In genomic region chr20:62831361-62831788, GRCh38 we compare ENCODE assay signal across 15 cellular contexts. TPM values are rescaled to one million over a fixed set of nuclear protein-coding genes. Genes with fewer than 3 reads are reported as not detected.
DNase-seq lines count a peak whose midpoint lies in the region; ATAC-seq and TF ChIP-seq lines count a peak whose summit lies in the region.
"Had no signal": no experiment of that assay in that cellular context is flagged by ENCODE, and none has a peak within 500 bp of the region (broad histone marks: within the 10 kb centered on the region; RNA-seq: fewer than 3 reads in every experiment).

No MANE protein-coding gene starts in this region.

- no peak for TF ChIP-seq CTCF in colonic mucosa (IDR thresholded peaks at IDR 0.05)
- no peak for TF ChIP-seq CTCF in mucosa of descending colon (IDR thresholded peaks at IDR 0.05)
- TF ChIP-seq CTCF in upper lobe of right lung (IDR thresholded peaks at IDR 0.05) = no peak

- H3K9me3 ChIP-seq in colonic mucosa (no peaks in the 10 kb centered on the region), mucosa of descending colon (no peaks in the 10 kb centered on the region), upper lobe of right lung (no peaks in the 10 kb centered on the region)

- intact Hi-C loops in Right ventricle myocardium inferior (cut with DNase I) (no loop called here), left cardiac atrium (cut with DNase I) (no loop called here), colonic mucosa (cut with DNase I) (no loop called here), mucosa of descending colon (cut with DNase I, micrococcal nuclease) (no loop called here), upper lobe of right lung (cut with DNase I) (no loop called here)

- DNase-seq in Right ventricle myocardium inferior (ENCODE audit: missing footprints) (peak; percentile 39), left cardiac atrium (no peak), colonic mucosa (peak; percentile 82), mucosa of descending colon (peak in 2 of 3 donors; percentile 79 to 81), upper lobe of right lung (no peak), kidney glomerular epithelial cell (lab: John Stamatoyannopoulos, UW) (no peak), T-helper 2 cell (no peak), NK-92 (lab: John Stamatoyannopoulos, UW; ENCODE audit: unreplicated experiment) (no peak)
- DNase-seq: activated CD4-positive, alpha-beta T cell treated with anti-CD3 and anti-CD28 coated beads, Interleukin-2, amount 50 U/mL, for 4 hours; amniotic stem cell; NCI-H1694; SHP77; stimulated activated naive CD8-positive, alpha-beta T cell treated with anti-CD3 and anti-CD28 coated beads, Interleukin-15, Interleukin-2, amounts not matched to agents 100 U/mL and 50 U/mL, for 24 hours had no signal

- H3K4me1 ChIP-seq in colonic mucosa (peaks cover 21% of the 10 kb centered on the region), mucosa of descending colon (ENCODE audit: low read depth) (peaks cover 24% of the 10 kb centered on the region), upper lobe of right lung (peaks cover 7% of the 10 kb centered on the region)

- H3K4me3 ChIP-seq in colonic mucosa (no peak overlapping the region), mucosa of descending colon (no peak overlapping the region), upper lobe of right lung (no peak overlapping the region)

- H3K27ac ChIP-seq in colonic mucosa (peak overlapping the region; percentile 66), upper lobe of right lung (no peak overlapping the region)

- no peaks in the 10 kb centered on the region for H3K27me3 ChIP-seq in colonic mucosa
- H3K27me3 ChIP-seq in upper lobe of right lung = no peaks in the 10 kb centered on the region

- peak overlapping the region in 1 of 2 donors; percentile 71 for H3K9ac ChIP-seq in colonic mucosa (ENCODE audit: low read depth in 2 of 2, low read length in 2 of 2)

- H3K36me3 ChIP-seq in colonic mucosa (no peaks in the 10 kb centered on the region), mucosa of descending colon (ENCODE audit: low read depth) (no peaks in the 10 kb centered on the region), upper lobe of right lung (no peaks in the 10 kb centered on the region)

- ATAC-seq in Right ventricle myocardium inferior (no peak), left cardiac atrium (no peak), mucosa of descending colon (peak; percentile 79), upper lobe of right lung (peak; percentile 53)
- ATAC-seq: naive thymus-derived CD8-positive, alpha-beta T cell; stimulated activated naive CD8-positive, alpha-beta T cell treated with anti-CD3 and anti-CD28 coated beads, Interleukin-15, Interleukin-2, amounts not matched to agents 100 U/mL and 50 U/mL, for 24 hours had no signal

RNA-seq across cellular contexts. Expression of gene COL9A3, which starts 14.5 kb away (rescaled TPM):
- 5.5 TPM for total RNA-seq in Right ventricle myocardium inferior
- total RNA-seq in left cardiac atrium = 1 to 10 TPM; 4.0 to 4.7 TPM
- 1 to 10 TPM; 2.7 to 3.6 TPM for total RNA-seq in colonic mucosa
- total RNA-seq in mucosa of descending colon = 10 to 100 TPM in 1 of 3 donors, 1 to 10 TPM in 1, under 1 TPM in 1; 0.70 to 12.4 (median 2.3) TPM
- 1.1 TPM for total RNA-seq in upper lobe of right lung
- total RNA-seq: activated T-helper 1 cell treated with anti-CD3 and anti-CD28 coated beads, Interleukin-12 subunit alpha, Interleukin-12 subunit beta, Interleukin-2, Interleukin-4 antibody, amounts not matched to agents 30 ng/mL and 10 ng/mL and 1 ng/mL, durations not matched to agents 14 hours and 24 hours and 36 hours had no signal

RNA-seq across cellular contexts. Expression of gene OGFR, which starts 26.7 kb away (rescaled TPM):
- 22.5 TPM for total RNA-seq in Right ventricle myocardium inferior
- total RNA-seq in left cardiac atrium = 10 to 100 TPM; 23.3 to 23.6 TPM
- 10 to 100 TPM; 36.3 to 36.8 TPM for total RNA-seq in colonic mucosa
- total RNA-seq in mucosa of descending colon = 10 to 100 TPM; 39.3 to 63.1 (median 48.5) TPM
- 58.2 TPM for total RNA-seq in upper lobe of right lung

RNA-seq across cellular contexts. Expression of gene TCFL5, which starts 30.2 kb away (rescaled TPM):
- total RNA-seq in Right ventricle myocardium inferior = 6.0 TPM
- 1 to 10 TPM; 6.4 to 8.4 TPM for total RNA-seq in left cardiac atrium
- 1 to 10 TPM; 6.2 to 7.3 TPM for total RNA-seq in colonic mucosa
- total RNA-seq in mucosa of descending colon = 10 to 100 TPM in 1 of 3 donors, 1 to 10 TPM in 2; 4.3 to 13.3 (median 6.6) TPM
- 7.8 TPM for total RNA-seq in upper lobe of right lung

RNA-seq across cellular contexts. Expression of gene MRGBP, which starts 35.1 kb away (rescaled TPM):
- total RNA-seq in Right ventricle myocardium inferior (10.0 TPM), left cardiac atrium (1 to 10 TPM; 8.9 TPM), colonic mucosa (10 to 100 TPM; 11.0 to 12.0 TPM), mucosa of descending colon (10 to 100 TPM in 1 of 3 donors, 1 to 10 TPM in 2; 7.1 to 11.0 (median 8.3) TPM), upper lobe of right lung (8.8 TPM)

Comparison
In these comparisons a context has a peak if more than half of its experiments do, and no peak if none do; other contexts are left out.
1. DNase-seq: peak in Right ventricle myocardium inferior (single experiment), colonic mucosa (single experiment) and mucosa of descending colon (2 of 3); none in left cardiac atrium (single experiment), upper lobe of right lung (single experiment), kidney glomerular epithelial cell (single experiment), T-helper 2 cell (0 of 5) and NK-92 (single experiment).
2. ATAC-seq: peak in mucosa of descending colon (single experiment) and upper lobe of right lung (single experiment); none in Right ventricle myocardium inferior (single experiment) and left cardiac atrium (0 of 2).